Comparison of ENCODE assay signal across 8 cellular contexts in genomic region chr5:70900533-70901271, GRCh38. TPM values are rescaled to one million over a fixed set of nuclear protein-coding genes. Genes with fewer than 3 reads are reported as not detected.
A peak's percentile ranks its signal among the peaks of the same experiment; 100 is the strongest.
DNase-seq lines count a peak whose midpoint lies in the region; ATAC-seq and TF ChIP-seq lines count a peak whose summit lies in the region.
"Not testable (repeated sequence)": the region's sequence is repeated elsewhere in the genome, so short reads cannot be mapped to it uniquely, and the experiment has no call there.

SERF1A (plus strand) TSS chr5:70900669; CDS start chr5:70900870, 201 bp downstream.

- H3K36me3 ChIP-seq in naive thymus-derived CD4-positive, alpha-beta T cell (ENCODE audit: control insufficient read depth in 2 of 3, insufficient read depth in 3 of 3, low read length in 3 of 3), result not testable (repeated sequence)

- H3K4me3 ChIP-seq in naive thymus-derived CD4-positive, alpha-beta T cell (ENCODE audit: low read length), result not testable (repeated sequence)

- not testable (repeated sequence) for H3K4me1 ChIP-seq in foreskin keratinocyte; naive thymus-derived CD4-positive, alpha-beta T cell (ENCODE audit: control insufficient read depth in 2 of 2, insufficient read depth in 2 of 2, low read length in 2 of 2)

- H3K4me3 Mint-ChIP-seq in activated B cell treated with CpG ODN at 0.5 μM for 24 hours; naive thymus-derived CD4-positive, alpha-beta T cell; type B pancreatic cell: not testable (repeated sequence)

- not testable (repeated sequence) for H3K27me3 Mint-ChIP-seq in activated B cell treated with CpG ODN at 0.5 μM for 24 hours; naive thymus-derived CD4-positive, alpha-beta T cell; type B pancreatic cell

- not testable (repeated sequence) for TF ChIP-seq CTCF in activated B cell treated with CpG ODN at 0.5 μM for 24 hours (IDR thresholded peaks at IDR 0.05); foreskin keratinocyte (conservative IDR thresholded peaks at IDR 0.05); type B pancreatic cell (conservative IDR thresholded peaks at IDR 0.05)

- ATAC-seq in GM18520 (IDR thresholded peaks at IDR 0.05; ENCODE audit: unreplicated experiment) (peak; percentile 85), GM21390 (IDR thresholded peaks at IDR 0.05; ENCODE audit: unreplicated experiment) (peak; percentile 90), HG02798 (IDR thresholded peaks at IDR 0.05; ENCODE audit: poor library complexity, unreplicated experiment) (peak; percentile 94), HG03342 (IDR thresholded peaks at IDR 0.05; ENCODE audit: unreplicated experiment) (peak; percentile 83), activated B cell treated with CpG ODN at 0.5 μM for 24 hours (ENCODE audit: low read depth) (peak; percentile 91), foreskin keratinocyte (peak; percentile 93)
- peak; percentile 93 for ATAC-seq in naive thymus-derived CD4-positive, alpha-beta T cell

- H3K27ac Mint-ChIP-seq in activated B cell treated with CpG ODN at 0.5 μM for 24 hours; naive thymus-derived CD4-positive, alpha-beta T cell; type B pancreatic cell: not testable (repeated sequence)

- not testable (repeated sequence) for H3K9me3 ChIP-seq in naive thymus-derived CD4-positive, alpha-beta T cell (ENCODE audit: control insufficient read depth in 2 of 3, low read length in 3 of 3)

- H3K36me3 Mint-ChIP-seq in activated B cell treated with CpG ODN at 0.5 μM for 24 hours (ENCODE audit: low read depth); naive thymus-derived CD4-positive, alpha-beta T cell; type B pancreatic cell: not testable (repeated sequence)

- CTCF ChIA-PET in activated B cell treated with CpG ODN at 0.5 μM for 24 hours (lab: Charles Lee); naive thymus-derived CD4-positive, alpha-beta T cell (lab: Charles Lee): not testable (repeated sequence)

- not testable (repeated sequence) for H3K9me3 Mint-ChIP-seq in activated B cell treated with CpG ODN at 0.5 μM for 24 hours; naive thymus-derived CD4-positive, alpha-beta T cell; type B pancreatic cell

- DNase-seq in activated B cell treated with CpG ODN at 0.5 μM for 24 hours; foreskin keratinocyte; naive thymus-derived CD4-positive, alpha-beta T cell; type B pancreatic cell (ENCODE audit: extremely low spot score, unreplicated experiment): not testable (repeated sequence)

- H3K27me3 ChIP-seq in foreskin keratinocyte; naive thymus-derived CD4-positive, alpha-beta T cell (ENCODE audit: control insufficient read depth in 2 of 2, insufficient read depth in 2 of 2, low read length in 2 of 2): not testable (repeated sequence)

- intact Hi-C loops in activated B cell treated with CpG ODN at 0.5 μM for 24 hours (cut with micrococcal nuclease); naive thymus-derived CD4-positive, alpha-beta T cell (cut with micrococcal nuclease): not testable (repeated sequence)

- not testable (repeated sequence) for H3K27ac ChIP-seq in foreskin keratinocyte; naive thymus-derived CD4-positive, alpha-beta T cell (ENCODE audit: low read depth, low read length)

- POLR2A ChIA-PET in activated B cell treated with CpG ODN at 0.5 μM for 24 hours (lab: Charles Lee); naive thymus-derived CD4-positive, alpha-beta T cell (lab: Charles Lee): not testable (repeated sequence)

- not testable (repeated sequence) for H3K4me1 Mint-ChIP-seq in activated B cell treated with CpG ODN at 0.5 μM for 24 hours; naive thymus-derived CD4-positive, alpha-beta T cell; type B pancreatic cell (ENCODE audit: unreplicated experiment)

RNA-seq across cellular contexts. Expression of gene SERF1A, which starts in this region (rescaled TPM):
- total RNA-seq in activated B cell treated with CpG ODN at 0.5 μM for 24 hours (9.5 and 11.4 TPM in 2 replicates), foreskin keratinocyte (1.8 and 2.8 TPM in 2 replicates), type B pancreatic cell (ENCODE audit: low replicate concordance) (10.0 and 24.6 TPM in 2 replicates)
- 0.75 and 3.1 TPM in 2 replicates for polyA plus RNA-seq in foreskin keratinocyte
- 10 to 100 TPM in 4 of 5 experiments, 1 to 10 TPM in 1; 6.0 to 23.1 (median 14.2) TPM for total RNA-seq in naive thymus-derived CD4-positive, alpha-beta T cell
- 1 to 10 TPM; 1.6 to 5.9 TPM for polyA plus RNA-seq in naive thymus-derived CD4-positive, alpha-beta T cell
